In the genomic region with DNA sequence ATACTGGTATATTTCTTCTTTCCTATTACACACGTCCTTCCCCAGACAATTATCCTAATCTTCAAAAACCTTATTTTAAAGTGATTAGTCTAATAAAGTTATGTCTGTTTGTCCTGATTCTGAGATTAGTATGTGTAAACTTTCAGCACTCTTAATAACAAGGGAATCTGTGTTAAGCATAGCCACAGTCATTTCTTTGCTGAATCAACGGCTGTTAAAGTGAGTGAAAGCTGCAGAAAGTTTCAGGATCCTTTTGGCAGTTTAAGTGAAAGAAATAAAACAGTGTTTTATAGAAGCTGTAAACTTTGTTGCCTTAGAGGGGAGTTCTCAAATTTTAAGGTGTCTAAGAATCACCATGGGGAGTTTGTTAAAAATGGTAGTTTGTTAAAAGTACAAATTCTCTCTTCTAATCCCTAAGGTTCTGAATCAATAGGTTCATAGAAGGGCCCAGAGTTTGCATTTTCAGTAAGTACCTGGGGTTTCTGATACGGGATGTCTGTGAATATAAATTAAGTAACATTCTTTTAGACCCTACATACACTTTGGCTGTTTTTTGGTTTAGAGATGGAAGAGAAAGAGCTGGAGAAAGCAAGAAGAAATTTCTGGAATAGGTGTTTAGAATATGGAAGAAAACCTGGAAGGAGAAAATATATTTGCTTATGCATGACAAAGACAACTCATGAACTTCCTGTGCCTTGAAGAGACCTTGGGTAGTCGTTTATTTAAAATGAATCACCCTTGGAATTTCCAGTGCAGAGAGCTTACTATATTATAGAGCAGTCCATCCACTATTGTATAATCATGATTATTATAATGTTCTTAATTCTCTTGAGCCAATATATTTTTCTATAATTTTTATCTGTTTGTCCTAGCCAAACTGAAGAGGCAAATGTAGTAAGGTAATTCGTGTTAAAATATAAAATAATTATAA, we compare ENCODE assay signal across 11 cellular contexts. TPM values are rescaled to one million over a fixed set of nuclear protein-coding genes. Genes with fewer than 3 reads are reported as not detected.
DNase-seq lines count a peak whose midpoint lies in the region; ATAC-seq and TF ChIP-seq lines count a peak whose summit lies in the region.
"Had no signal": no experiment of that assay in that cellular context is flagged by ENCODE, and none has a peak within 500 bp of the region (broad histone marks: within the 10 kb centered on the region; RNA-seq: fewer than 3 reads in every experiment).

No MANE protein-coding gene starts in this region.

- peaks cover 22% of the 10 kb centered on the region for H3K4me1 Mint-ChIP-seq in activated naive CD4-positive, alpha-beta T cell treated with anti-CD3 and anti-CD28 coated beads, Interleukin-2, amount 10 ng/mL, durations not matched to agents 7 days and 5 days

- H3K79me2 ChIP-seq in Karpas-422 (ENCODE audit: low read length): peaks cover 91% of the 10 kb centered on the region

- H3K9me2 ChIP-seq in Karpas-422 (replicated peaks; ENCODE audit: insufficient read depth, low read length): no peaks in the 10 kb centered on the region

- no peaks in the 10 kb centered on the region for H4K20me1 ChIP-seq in Karpas-422 (ENCODE audit: insufficient read depth, low read depth, low read length)

- peak overlapping the region; percentile 9 for H3K27ac Mint-ChIP-seq in activated naive CD4-positive, alpha-beta T cell treated with anti-CD3 and anti-CD28 coated beads, Interleukin-2, amount 10 ng/mL, durations not matched to agents 7 days and 5 days

- H3K4me3 ChIP-seq in Karpas-422 (ENCODE audit: low read length) (no peak overlapping the region), epithelial cell of proximal tubule (ENCODE audit: low read depth, low read length) (no peak overlapping the region)
- H3K4me3 ChIP-seq: BLaER1 had no signal

- peaks cover 7% of the 10 kb centered on the region for H3K9me3 Mint-ChIP-seq in activated naive CD4-positive, alpha-beta T cell treated with anti-CD3 and anti-CD28 coated beads, Interleukin-2, amount 10 ng/mL, durations not matched to agents 7 days and 5 days

- CTCF ChIA-PET in activated naive CD4-positive, alpha-beta T cell treated with anti-CD3 and anti-CD28 coated beads, Interleukin-2, amount 10 ng/mL, durations not matched to agents 7 days and 5 days (lab: Charles Lee): no interaction called here

- no peaks in the 10 kb centered on the region for H3K36me3 ChIP-seq in Karpas-422 (ENCODE audit: insufficient read depth, low read length)

- peaks cover 12% of the 10 kb centered on the region for H3K36me3 Mint-ChIP-seq in activated naive CD4-positive, alpha-beta T cell treated with anti-CD3 and anti-CD28 coated beads, Interleukin-2, amount 10 ng/mL, durations not matched to agents 7 days and 5 days

- no peaks in the 10 kb centered on the region for H3K27me3 Mint-ChIP-seq in activated naive CD4-positive, alpha-beta T cell treated with anti-CD3 and anti-CD28 coated beads, Interleukin-2, amount 10 ng/mL, durations not matched to agents 7 days and 5 days

- no peak overlapping the region for H3K27ac ChIP-seq in Karpas-422 (ENCODE audit: low read length)
- H3K27ac ChIP-seq: BLaER1 had no signal

- TF ChIP-seq CTCF in epithelial cell of proximal tubule (conservative IDR thresholded peaks at IDR 0.05; ENCODE audit: low read depth, low read length): no peak

- no peak overlapping the region for H3K4me3 Mint-ChIP-seq in activated naive CD4-positive, alpha-beta T cell treated with anti-CD3 and anti-CD28 coated beads, Interleukin-2, amount 10 ng/mL, durations not matched to agents 7 days and 5 days

- no peak for ATAC-seq in HG02973 (IDR thresholded peaks at IDR 0.05; ENCODE audit: unreplicated experiment)
- ATAC-seq: sciatic nerve had no signal

- H3K4me1 ChIP-seq in Karpas-422 (ENCODE audit: low read length): peaks cover 17% of the 10 kb centered on the region
- H3K4me1 ChIP-seq: BLaER1 had no signal

- H2AFZ ChIP-seq in Karpas-422 (ENCODE audit: low read length): no peak overlapping the region

- no peak for DNase-seq in activated naive CD4-positive, alpha-beta T cell treated with anti-CD3 and anti-CD28 coated beads, Interleukin-2, amount 10 ng/mL, durations not matched to agents 7 days and 5 days
- no peak for DNase-seq in activated naive CD4-positive, alpha-beta T cell (lab: John Stamatoyannopoulos, UW)
- no peak for DNase-seq in Karpas-422
- DNase-seq in epithelial cell of proximal tubule (ENCODE audit: low read depth): peak; percentile 43
- DNase-seq in stromal cell of bone marrow (ENCODE audit: low read depth): peak; percentile 10
- DNase-seq in mesenteric fat pad (ENCODE audit: low spot score): no peak
- no peak for DNase-seq in stimulated activated CD4-positive, alpha-beta T cell treated with anti-CD3 and anti-CD28 coated beads, Interleukin-4, amount 100 ng/mL, for 24 hours
- DNase-seq: NCI-H1436 treated with DMSO at 0.1 percent for 48 hours had no signal

- H3K4me2 ChIP-seq in Karpas-422 (ENCODE audit: low read depth, low read length, poor library complexity, severe bottlenecking): peak overlapping the region; percentile 15
- H3K4me2 ChIP-seq: BLaER1 had no signal

- H3K9me3 ChIP-seq in Karpas-422 (ENCODE audit: low read length): no peaks in the 10 kb centered on the region

- no peak overlapping the region for H3K9ac ChIP-seq in Karpas-422 (ENCODE audit: low read length)
- H3K9ac ChIP-seq: BLaER1 had no signal

- no peaks in the 10 kb centered on the region for H3K27me3 ChIP-seq in Karpas-422 (ENCODE audit: low read length)
- H3K27me3 ChIP-seq: BLaER1 had no signal

RNA-seq across cellular contexts. Expression of gene SCAMP1, which starts 45.7 kb away (rescaled TPM):
- total RNA-seq in Karpas-422 (2014; rRNA removed; shearing (Covaris generic); ENCODE audit: low replicate concordance): 24.3 and 72.5 TPM in 2 replicates
- total RNA-seq in epithelial cell of proximal tubule: 23.1 and 23.9 TPM in 2 replicates
- 33.8 TPM for total RNA-seq in mesenteric fat pad

Comparison
In these comparisons a context has a peak if more than half of its experiments do, and no peak if none do; other contexts are left out.
1. DNase-seq: peak in epithelial cell of proximal tubule (single experiment) and stromal cell of bone marrow (single experiment); none in activated naive CD4-positive, alpha-beta T cell treated with anti-CD3 and anti-CD28 coated beads, Interleukin-2, amount 10 ng/mL, durations not matched to agents 7 days and 5 days (single experiment), activated naive CD4-positive, alpha-beta T cell (0 of 4), Karpas-422 (single experiment), mesenteric fat pad (single experiment) and stimulated activated CD4-positive, alpha-beta T cell treated with anti-CD3 and anti-CD28 coated beads, Interleukin-4, amount 100 ng/mL, for 24 hours (single experiment).